In genomic region chr2:134362751-134363150, GRCh38 we compare ENCODE assay signal across 18 cellular contexts.
"Had no signal": no experiment of that assay in that cellular context is flagged by ENCODE, and none has a peak within 500 bp of the region (broad histone marks: within the 10 kb centered on the region; RNA-seq: fewer than 3 reads in every experiment).

No MANE protein-coding gene starts in this region.

- DNase-seq: effector memory CD8-positive, alpha-beta T cell; gastrocnemius medialis; islet precursor cell; lower lobe of right lung; mesendoderm; naive thymus-derived CD8-positive, alpha-beta T cell; posterior cingulate gyrus; spleen; stimulated activated CD4-positive, alpha-beta T cell treated with anti-CD3 and anti-CD28 coated beads, Interleukin-15, amount 100 ng/mL, for 24 hours; stimulated activated CD4-positive, alpha-beta T cell treated with anti-CD3 and anti-CD28 coated beads, Interleukin-1b, Interleukin-23, amount 100 ng/mL, for 48 hours; stimulated activated CD4-positive, alpha-beta T cell treated with anti-CD3 and anti-CD28 coated beads, Interleukin-4, amount 100 ng/mL, for 24 hours; testis; transverse colon had no signal

- H3K36me3 ChIP-seq: gastrocnemius medialis, transverse colon had no signal

- H3K27ac ChIP-seq: epithelial cell of prostate, esophagus muscularis mucosa, gastrocnemius medialis, lower lobe of right lung, spleen, testis, transverse colon had no signal

- H3K4me3 ChIP-seq: esophagus muscularis mucosa, gastrocnemius medialis, lower lobe of right lung, spleen, testis, transverse colon had no signal

- ATAC-seq: effector memory CD8-positive, alpha-beta T cell; gastrocnemius medialis; left lobe of liver; lower lobe of right lung; naive thymus-derived CD8-positive, alpha-beta T cell; sciatic nerve; stimulated activated memory B cell treated with anti-CD40 and anti-IgM and Interleukin-4, amounts not matched to agents 10 μg/mL and 1 μg/mL and 100 μg/mL, for 72 hours had no signal

- H3K9me3 ChIP-seq: esophagus muscularis mucosa, gastrocnemius medialis, lower lobe of right lung, spleen, testis, transverse colon had no signal

- H3K27me3 ChIP-seq: esophagus muscularis mucosa, gastrocnemius medialis, spleen, testis, transverse colon had no signal
